In the genomic region with DNA sequence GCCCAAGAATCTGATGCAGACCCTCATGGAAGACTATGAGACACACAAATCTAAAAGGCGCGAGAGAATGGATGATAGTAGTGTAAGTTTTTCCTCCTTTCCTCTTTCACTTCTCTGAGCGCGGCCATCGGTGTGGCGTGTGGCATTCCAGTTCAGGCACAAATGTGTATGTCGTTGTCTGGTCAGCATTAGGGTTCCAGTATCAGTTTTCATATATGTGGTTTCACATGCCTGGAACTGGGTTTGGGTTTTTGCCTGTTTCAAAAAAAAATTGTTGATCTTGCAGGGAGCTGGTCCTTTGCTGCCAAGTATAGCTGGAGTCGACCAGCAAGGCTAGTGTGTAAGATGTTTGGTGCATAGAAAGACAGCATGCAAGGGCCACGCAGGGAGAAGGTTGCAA, we compare ENCODE assay signal across 15 cellular contexts. TPM values are rescaled to one million over a fixed set of nuclear protein-coding genes. Genes with fewer than 3 reads are reported as not detected.
DNase-seq lines count a peak whose midpoint lies in the region; ATAC-seq, FAIRE-seq and TF ChIP-seq lines count a peak whose summit lies in the region.
"Had no signal": no experiment of that assay in that cellular context is flagged by ENCODE, and none has a peak within 500 bp of the region (broad histone marks: within the 10 kb centered on the region; RNA-seq: fewer than 3 reads in every experiment).

No MANE protein-coding gene starts in this region.

- no peak overlapping the region for H3K14ac ChIP-seq in IMR-90 (replicated peaks; ENCODE audit: low read depth, low read length)

- no peak for TF ChIP-seq RAD21 in IMR-90 (IDR thresholded peaks at IDR 0.05; ENCODE audit: low read length)

- peaks cover 25% of the 10 kb centered on the region for H3K4me1 ChIP-seq in CD8-positive, alpha-beta memory T cell (ENCODE audit: insufficient read depth, low read length)
- H3K4me1 ChIP-seq in IMR-90 (ENCODE audit: control insufficient read depth, insufficient read depth, low read length) (peaks cover 24% of the 10 kb centered on the region), right atrium auricular region (peaks cover 0 to 85% of the 10 kb centered on the region in 2 donors)

- no peaks in the 10 kb centered on the region for H3K27me3 Mint-ChIP-seq in CD8-positive, alpha-beta memory T cell
- H3K27me3 Mint-ChIP-seq in immature natural killer cell (ENCODE audit: low read depth in 3 of 3): peaks cover 0 to 3% (median 1%) of the 10 kb centered on the region in 3 donors
- H3K27me3 Mint-ChIP-seq: type B pancreatic cell had no signal

- H4K5ac ChIP-seq in IMR-90 (ENCODE audit: low read depth, low read length): no peak overlapping the region

- WGBS in IMR-90 (ENCODE audit: extremely low coverage in 2 of 2, insufficient read length in 1 of 2), 2 experiments: 50% methylated on average over 1 of the region's 9 CpGs; no CpG with 5 or more reads in 1 of the 2 experiments

- no peak overlapping the region for H3K27ac ChIP-seq in CD8-positive, alpha-beta memory T cell (ENCODE audit: low read depth, low read length)
- H3K27ac ChIP-seq in IMR-90 (ENCODE audit: insufficient read depth, low read length): no peak overlapping the region
- no peak overlapping the region for H3K27ac ChIP-seq in right atrium auricular region

- H3K56ac ChIP-seq in IMR-90 (ENCODE audit: extremely low read depth, insufficient read depth, low read length): no peak overlapping the region

- no peak overlapping the region for H3K4me2 ChIP-seq in IMR-90 (ENCODE audit: low read depth, low read length)

- peak overlapping the region in 6 of 7 donors; percentile 9 to 64 (median 32) for H3K4me3 Mint-ChIP-seq in CD8-positive, alpha-beta memory T cell
- H3K4me3 Mint-ChIP-seq in immature natural killer cell: peak overlapping the region; percentile 46 to 76 (median 74)
- H3K4me3 Mint-ChIP-seq: brain, type B pancreatic cell had no signal

- H3K79me1 ChIP-seq in IMR-90 (ENCODE audit: low read depth in 1 of 2, low read length in 2 of 2): peaks cover 50 to 94% of the 10 kb centered on the region in 2 experiments

- TF ChIP-seq CTCF in IMR-90 (conservative IDR thresholded peaks at IDR 0.05; ENCODE audit: low read depth, low read length) (no peak), right atrium auricular region (IDR thresholded peaks at IDR 0.05) (no peak)

- no peak overlapping the region for H4K8ac ChIP-seq in IMR-90 (ENCODE audit: low read depth in 2 of 2, low read length in 2 of 2)

- no peak overlapping the region for H2AK5ac ChIP-seq in IMR-90 (ENCODE audit: low read depth, low read length)

- no peak for FAIRE-seq in GM12892 (lab: Jason Lieb, UNC)
- FAIRE-seq: HepG2, islet of Langerhans had no signal

- DNase-seq in CD8-positive, alpha-beta memory T cell: no peak
- DNase-seq in IMR-90 (no peak), immature natural killer cell (no peak), left colon (no peak), right atrium auricular region (ENCODE audit: low spot score) (no peak), GM12892 (ENCODE audit: insufficient read length) (no peak)
- DNase-seq in NK-92 treated with Interleukin-12 subunit alpha and Interleukin-12 subunit beta, amount 100 ng/mL, for 24 hours (lab: John Stamatoyannopoulos, UW): no peak
- DNase-seq: occipital lobe; stimulated activated CD4-positive, alpha-beta T cell treated with anti-CD3 and anti-CD28 coated beads, Interleukin-2, amount 100 ng/mL, for 48 hours had no signal

- peaks cover 42% of the 10 kb centered on the region for H3K9me1 ChIP-seq in IMR-90 (ENCODE audit: insufficient read depth, low read length)

- H3K36me3 ChIP-seq in CD8-positive, alpha-beta memory T cell (ENCODE audit: insufficient read depth, low read length): no peaks in the 10 kb centered on the region
- H3K36me3 ChIP-seq in IMR-90 (ENCODE audit: control insufficient read depth, insufficient read depth, low read length) (peaks cover 44% of the 10 kb centered on the region), right atrium auricular region (peaks cover 4% of the 10 kb centered on the region)

- peak overlapping the region; percentile 12; the same call in 1 of the 2 replicates for H3K23ac ChIP-seq in IMR-90 (ENCODE audit: low read depth, low read length)

- peaks cover 97% of the 10 kb centered on the region for H4K20me1 ChIP-seq in IMR-90 (ENCODE audit: insufficient read depth, low read length)

- H2BK20ac ChIP-seq in IMR-90 (ENCODE audit: low read depth, low read length): no peak overlapping the region

- H3K27ac Mint-ChIP-seq in CD8-positive, alpha-beta memory T cell: peak overlapping the region; percentile 37 to 77 (median 50)
- H3K27ac Mint-ChIP-seq in immature natural killer cell: peak overlapping the region; percentile 68 to 89 (median 78)
- H3K27ac Mint-ChIP-seq: brain, type B pancreatic cell had no signal

- no peak overlapping the region for H2BK15ac ChIP-seq in IMR-90 (ENCODE audit: low read depth, low read length)

- H2AFZ ChIP-seq in IMR-90 (replicated peaks; ENCODE audit: low read length, poor library complexity): no peak overlapping the region

- no peak overlapping the region for H2AK9ac ChIP-seq in IMR-90 (replicated peaks; ENCODE audit: low read depth, low read length, poor library complexity)

- peak; percentile 11 for ATAC-seq in GM19395 (IDR thresholded peaks at IDR 0.05; ENCODE audit: unreplicated experiment)
- no peak for ATAC-seq in IMR-90 (ENCODE audit: low read depth)
- no peak for ATAC-seq in left colon
- ATAC-seq: HepG2 had no signal

- dilution Hi-C loops in IMR-90 (cut with HindIII; ENCODE audit: low sequenced_read_pairs, unreplicated experiment): loop anchor here (25.0 kb wide), 1 partner anchor 94 kb away; no protein-coding TSS in a partner anchor

- no peaks in the 10 kb centered on the region for H3K9me3 Mint-ChIP-seq in CD8-positive, alpha-beta memory T cell
- H3K9me3 Mint-ChIP-seq in immature natural killer cell: no peaks in the 10 kb centered on the region
- H3K9me3 Mint-ChIP-seq: brain, type B pancreatic cell had no signal

- CTCF ChIA-PET in CD8-positive, alpha-beta memory T cell (lab: Charles Lee): interaction anchor here (0.9 to 1.9 kb wide), 3 partner anchors 8 to 62 kb away, joined by 4 read pairs; no protein-coding TSS in a partner anchor
- CTCF ChIA-PET in IMR-90 (lab: Yijun Ruan, JAX): interaction anchor here (1.1 to 1.3 kb wide), 2 partner anchors 253 to 269 kb away, joined by 3 to 7 read pairs; no protein-coding TSS in a partner anchor

- POLR2A ChIA-PET in CD8-positive, alpha-beta memory T cell (lab: Charles Lee): interaction anchor here (0.5 kb wide), 1 partner anchor 11 kb away, joined by 6 read pairs; no protein-coding TSS in a partner anchor
- POLR2A ChIA-PET in IMR-90 (lab: Charles Lee; ENCODE audit: unreplicated experiment): no interaction called here

- H2BK120ac ChIP-seq in IMR-90 (ENCODE audit: low read depth, low read length): no peak overlapping the region

- H3K36me3 Mint-ChIP-seq in CD8-positive, alpha-beta memory T cell: no peaks in the 10 kb centered on the region
- peaks cover 6 to 29% (median 23%) of the 10 kb centered on the region in 3 donors for H3K36me3 Mint-ChIP-seq in immature natural killer cell

- no peak overlapping the region for H3K4ac ChIP-seq in IMR-90 (ENCODE audit: low read depth, low read length)

- H3K9me3 ChIP-seq in CD8-positive, alpha-beta memory T cell (ENCODE audit: low read length): no peaks in the 10 kb centered on the region
- H3K9me3 ChIP-seq in IMR-90 (ENCODE audit: control insufficient read depth, insufficient read depth, low read length) (no peaks in the 10 kb centered on the region), right atrium auricular region (no peaks in the 10 kb centered on the region)

- H3K4me1 Mint-ChIP-seq in CD8-positive, alpha-beta memory T cell: peaks cover 30 to 46% (median 38%) of the 10 kb centered on the region in 3 donors
- peaks cover 65 to 86% of the 10 kb centered on the region in 2 donors for H3K4me1 Mint-ChIP-seq in immature natural killer cell

- no peak overlapping the region for H3K9ac ChIP-seq in IMR-90 (ENCODE audit: low read depth, low read length)

- no peaks in the 10 kb centered on the region for H3K27me3 ChIP-seq in CD8-positive, alpha-beta memory T cell (ENCODE audit: insufficient read depth, low read length, poor library complexity, severe bottlenecking)
- H3K27me3 ChIP-seq in IMR-90 (ENCODE audit: control insufficient read depth, insufficient read depth, low read length) (no peaks in the 10 kb centered on the region), right atrium auricular region (no peaks in the 10 kb centered on the region)

- in situ Hi-C loops in IMR-90 (cut with MboI; ENCODE audit: low sequenced_read_pairs): loop anchor here (25.0 kb wide), 1 partner anchor 569 kb away; no protein-coding TSS in a partner anchor

- BruUV-seq in IMR-90 (replicated peaks; lab: Mats Ljungman, UMichigan): no TSS peak

- TF ChIP-seq POLR2A in IMR-90 (IDR thresholded peaks at IDR 0.05; ENCODE audit: low read depth, low read length): no peak
- no peak for TF ChIP-seq POLR2A in GM12892 (IDR thresholded peaks at IDR 0.05; ENCODE audit: low read depth, low read length)

- no peak overlapping the region for H2BK5ac ChIP-seq in IMR-90 (ENCODE audit: low read depth, low read length, poor library complexity, severe bottlenecking)

- H3K18ac ChIP-seq in IMR-90 (ENCODE audit: low read depth, low read length): no peak overlapping the region

- intact Hi-C loops in IMR-90 (cut with micrococcal nuclease): no loop called here
- intact Hi-C loops in left colon (cut with DNase I, micrococcal nuclease): loop anchor here in 1 of 2 donors (10.0 kb wide), 1 partner anchor 252 kb away; no protein-coding TSS in a partner anchor

- H3K4me3 ChIP-seq in CD8-positive, alpha-beta memory T cell (ENCODE audit: low read length): no peak overlapping the region
- H3K4me3 ChIP-seq in IMR-90 (ENCODE audit: insufficient read depth, low read depth, low read length): no peak overlapping the region
- H3K4me3 ChIP-seq in right atrium auricular region: no peak overlapping the region

- H4K91ac ChIP-seq in IMR-90 (ENCODE audit: insufficient read depth, low read depth, low read length): no peak overlapping the region

TF ChIP-seq in IMR-90, 13 proteins besides CTCF, POLR2A, EP300 and RAD21 (continues in another document):
- no peak for TF ChIP-seq NFE2L2 (IDR thresholded peaks at IDR 0.05; ENCODE audit: low read depth, low read length)
- no peak for TF ChIP-seq MXI1 (IDR thresholded peaks at IDR 0.05; ENCODE audit: borderline replicate concordance, low read depth, low read length)
- TF ChIP-seq CHD1 (IDR thresholded peaks at IDR 0.05; ENCODE audit: low read depth, low read length): no peak
- no peak for TF ChIP-seq FOS (IDR thresholded peaks at IDR 0.05; ENCODE audit: low read depth, low read length)
- no peak for TF ChIP-seq CEBPB (IDR thresholded peaks at IDR 0.05; ENCODE audit: low read depth, low read length)
- TF ChIP-seq RCOR1 (IDR thresholded peaks at IDR 0.05; ENCODE audit: insufficient replicate concordance, low read length): no peak

RNA-seq across cellular contexts. Expression of gene C9orf152, which starts 51.5 kb away (rescaled TPM):
- not detected for total RNA-seq in CD8-positive, alpha-beta memory T cell
- not detected for polyA plus RNA-seq in CD8-positive, alpha-beta memory T cell
- not detected in 2 replicates for total RNA-seq in IMR-90 (2012; rRNA removed)
- not detected in 2 replicates for polyA plus RNA-seq in IMR-90 (2012; rRNA removed)
- polyA plus RNA-seq in IMR-90 (2012; cell fraction: cytosol; rRNA removed): not detected in 2 replicates
- polyA plus RNA-seq in IMR-90 (2012; cell fraction: nucleus; rRNA removed; ENCODE audit: low replicate concordance): not detected in 2 replicates
- polyA plus RNA-seq in immature natural killer cell: not detected
- total RNA-seq in left colon: 10 to 100 TPM; 54.3 to 62.0 TPM
- not detected for total RNA-seq in right atrium auricular region
- 0.45 TPM for polyA plus RNA-seq in GM12892 (2012; ENCODE audit: missing spikeins)
- total RNA-seq: occipital lobe, SK-MEL-5 had no signal

Comparison
In these comparisons a context has a peak if more than half of its experiments do, and no peak if none do; other contexts are left out.
1. RNA of gene C9orf152, which starts 51.5 kb away (total RNA-seq): 54.3 to 62.0 TPM in left colon; not detected in CD8-positive, alpha-beta memory T cell, not detected in IMR-90 and not detected in right atrium auricular region; every median in the first group is over 10 times any median in the second.